In genomic region chr4:89878611-89879010, GRCh38 we compare ENCODE assay signal across 1 cellular context.
A peak's percentile ranks its signal among the peaks of the same experiment; 100 is the strongest.
TF ChIP-seq lines count a peak whose summit lies in the region.

No MANE protein-coding gene starts in this region.

TF ChIP-seq in K562, 482 proteins besides CTCF, POLR2A, EP300 and RAD21:
- TF ChIP-seq CEBPB (tag; IDR thresholded peaks at IDR 0.05) (peak; percentile 29; the same call in 1 of the 2 replicates), GTF2B (IDR thresholded peaks at IDR 0.05; ENCODE audit: extremely low read depth, insufficient read length) (no peak), KDM1A (IDR thresholded peaks at IDR 0.05) (no peak)
